ENCODE assay signal across 23 cellular contexts in genomic region chr11:79227732-79228416, GRCh38.
A peak's percentile ranks its signal among the peaks of the same experiment; 100 is the strongest.
DNase-seq lines count a peak whose midpoint lies in the region; ATAC-seq, FAIRE-seq and TF ChIP-seq lines count a peak whose summit lies in the region.
"Had no signal": no experiment of that assay in that cellular context is flagged by ENCODE, and none has a peak within 500 bp of the region (broad histone marks: within the 10 kb centered on the region; RNA-seq: fewer than 3 reads in every experiment).

No MANE protein-coding gene starts in this region.

- H3K4me1 Mint-ChIP-seq in H9 = peaks cover 16 to 23% of the 10 kb centered on the region in 2 experiments
- H3K4me1 Mint-ChIP-seq in activated CD8-positive, alpha-beta memory T cell treated with anti-CD3 and anti-CD28 coated beads, Interleukin-2, amount 10 ng/mL, durations not matched to agents 7 days and 5 days = no peaks in the 10 kb centered on the region
- H3K4me1 Mint-ChIP-seq: activated CD4-positive, alpha-beta T cell treated with anti-CD3 and anti-CD28 coated beads, Interleukin-2, amount 10 ng/mL, durations not matched to agents 24 days and 14 days; CD14-positive monocyte; naive thymus-derived CD4-positive, alpha-beta T cell had no signal

- no peak overlapping the region for H3K4me3 Mint-ChIP-seq in H9
- H3K4me3 Mint-ChIP-seq in activated CD8-positive, alpha-beta memory T cell treated with anti-CD3 and anti-CD28 coated beads, Interleukin-2, amount 10 ng/mL, durations not matched to agents 7 days and 5 days = no peak overlapping the region
- H3K4me3 Mint-ChIP-seq: activated CD4-positive, alpha-beta T cell treated with anti-CD3 and anti-CD28 coated beads, Interleukin-2, amount 10 ng/mL, durations not matched to agents 24 days and 14 days; activated naive CD8-positive, alpha-beta T cell; CD14-positive monocyte; naive thymus-derived CD4-positive, alpha-beta T cell had no signal

- no peak for TF ChIP-seq EP300 in A549 (IDR thresholded peaks at IDR 0.05)
- no peak for TF ChIP-seq EP300 in esophagus muscularis mucosa (IDR thresholded peaks at IDR 0.05)

- H2BK15ac ChIP-seq in H9 (ENCODE audit: low read depth, low read length) (no peak overlapping the region), mesendoderm (replicated peaks; ENCODE audit: low read depth) (no peak overlapping the region)

- H4K8ac ChIP-seq in H9 (replicated peaks; ENCODE audit: insufficient read length, low read depth, low read length) (no peak overlapping the region), mesendoderm (ENCODE audit: low read depth, low read length) (no peak overlapping the region)

- H3K27ac Mint-ChIP-seq in H9 = peak overlapping the region in 1 of 3 experiments; percentile 19; a peak in 1 of 7 replicates
- H3K27ac Mint-ChIP-seq in activated CD8-positive, alpha-beta memory T cell treated with anti-CD3 and anti-CD28 coated beads, Interleukin-2, amount 10 ng/mL, durations not matched to agents 7 days and 5 days = no peak overlapping the region
- H3K27ac Mint-ChIP-seq: activated CD4-positive, alpha-beta T cell treated with anti-CD3 and anti-CD28 coated beads, Interleukin-2, amount 10 ng/mL, durations not matched to agents 24 days and 14 days; activated naive CD8-positive, alpha-beta T cell; activated T-helper 2 cell treated with anti-CD3 and anti-CD28 coated beads, Interferon-gamma antibody, Interleukin-2, Interleukin-4, amounts not matched to agents 10 μg/mL and 5 μg/mL and 100 μg/mL, durations not matched to agents 14 hours and 24 hours and 36 hours; CD14-positive monocyte; naive thymus-derived CD4-positive, alpha-beta T cell had no signal

- H3K36me3 ChIP-seq in mesendoderm (ENCODE audit: control insufficient read depth, insufficient read depth, low read length) (no peaks in the 10 kb centered on the region), esophagus muscularis mucosa (no peaks in the 10 kb centered on the region)
- H3K36me3 ChIP-seq: ovary, sigmoid colon, upper lobe of right lung had no signal

- H3T11ph ChIP-seq in H9 (ENCODE audit: low read length) = no peak overlapping the region

- no peak overlapping the region for H4K5ac ChIP-seq in H9 (ENCODE audit: insufficient read length, low read depth, low read length)
- H4K5ac ChIP-seq in mesendoderm (ENCODE audit: low read length) = no peak overlapping the region

- no peak overlapping the region for H3K4me3 ChIP-seq in A549
- no peak overlapping the region for H3K4me3 ChIP-seq in astrocyte of the spinal cord (ENCODE audit: low read depth, low read length)
- H3K4me3 ChIP-seq in mesendoderm (ENCODE audit: low read length) = no peak overlapping the region
- H3K4me3 ChIP-seq in esophagus muscularis mucosa = no peak overlapping the region
- H3K4me3 ChIP-seq: ovary, sigmoid colon, upper lobe of right lung had no signal

- FAIRE-seq in A549 (lab: Jason Lieb, UNC) = no peak
- FAIRE-seq: astrocyte had no signal

- no peak overlapping the region for H3K4ac ChIP-seq in H9 (ENCODE audit: low read depth, low read length)
- H3K4ac ChIP-seq in mesendoderm (ENCODE audit: low read depth, low read length) = no peak overlapping the region

- intact Hi-C loops in esophagus muscularis mucosa (cut with DNase I) = no loop called here

- H2AK5ac ChIP-seq in H9 (ENCODE audit: insufficient read length, low read length) (no peak overlapping the region), mesendoderm (ENCODE audit: low read length) (peak overlapping the region; percentile 67)

- ATAC-seq in A549 (no peak), left lobe of liver (no peak), GM21515 (IDR thresholded peaks at IDR 0.05; ENCODE audit: unreplicated experiment) (no peak)
- no peak for ATAC-seq in activated CD8-positive, alpha-beta memory T cell treated with anti-CD3 and anti-CD28 coated beads, Interleukin-2, amount 10 ng/mL, durations not matched to agents 7 days and 5 days
- ATAC-seq: naive thymus-derived CD4-positive, alpha-beta T cell; upper lobe of right lung had no signal

- H2BK5ac ChIP-seq in H9 (ENCODE audit: insufficient read length, low read length) (no peak overlapping the region), mesendoderm (ENCODE audit: low read length) (no peak overlapping the region)

- DNase-seq in A549 (ENCODE audit: low read depth in 1 of 2, low spot score in 1 of 2) = no peak
- DNase-seq in H9 = no peak
- no peak for DNase-seq in astrocyte of the spinal cord (ENCODE audit: low read depth, low spot score)
- peak; percentile 82 for DNase-seq in mesendoderm
- DNase-seq in left lobe of liver (ENCODE audit: low spot score) = no peak
- no peak for DNase-seq in activated CD8-positive, alpha-beta memory T cell treated with anti-CD3 and anti-CD28 coated beads, Interleukin-2, amount 10 ng/mL, durations not matched to agents 7 days and 5 days
- no peak for DNase-seq in esophagus muscularis mucosa (ENCODE audit: extremely low spot score)
- DNase-seq: activated CD4-positive, alpha-beta T cell treated with anti-CD3 and anti-CD28 coated beads, Interleukin-2, amount 10 ng/mL, durations not matched to agents 24 days and 14 days; DMS 273 treated with DMSO at 0.1 percent for 48 hours; GDM1; H7; naive thymus-derived CD4-positive, alpha-beta T cell; NCI-H1930; ovary; sigmoid colon; stimulated activated CD8-positive, alpha-beta memory T cell treated with anti-CD3 and anti-CD28 coated beads, Interleukin-4, amount 100 ng/mL, for 48 hours; upper lobe of right lung had no signal

- H3K9me3 ChIP-seq in A549 = no peaks in the 10 kb centered on the region
- no peaks in the 10 kb centered on the region for H3K9me3 ChIP-seq in H9 (ENCODE audit: control insufficient read depth, low read depth, low read length)
- H3K9me3 ChIP-seq in esophagus muscularis mucosa = no peaks in the 10 kb centered on the region
- H3K9me3 ChIP-seq: ovary, sigmoid colon, upper lobe of right lung had no signal

- no peaks in the 10 kb centered on the region; the same call in 1 of the 2 replicates for H3K27me3 Mint-ChIP-seq in H9 (ENCODE audit: low read depth)
- no peaks in the 10 kb centered on the region for H3K27me3 Mint-ChIP-seq in activated CD8-positive, alpha-beta memory T cell treated with anti-CD3 and anti-CD28 coated beads, Interleukin-2, amount 10 ng/mL, durations not matched to agents 7 days and 5 days
- H3K27me3 Mint-ChIP-seq: activated CD4-positive, alpha-beta T cell treated with anti-CD3 and anti-CD28 coated beads, Interleukin-2, amount 10 ng/mL, durations not matched to agents 24 days and 14 days; activated naive CD8-positive, alpha-beta T cell had no signal

- H3K14ac ChIP-seq in H9 (ENCODE audit: insufficient read depth, low read length) = no peak overlapping the region

- in situ Hi-C loops in astrocyte of the spinal cord (cut with HindIII; ENCODE audit: low sequenced_read_pairs) = no loop called here

- no peaks in the 10 kb centered on the region for H3K23me2 ChIP-seq in H9 (ENCODE audit: insufficient read length, low read depth, low read length, poor library complexity, severe bottlenecking)

- H2AFZ ChIP-seq in H9 (ENCODE audit: low read length) = no peak overlapping the region

- no peak overlapping the region for H4K91ac ChIP-seq in H9 (ENCODE audit: insufficient read length, low read depth, low read length)

- no peaks in the 10 kb centered on the region for H3K79me1 ChIP-seq in H9 (ENCODE audit: insufficient read depth, low read depth, low read length, poor library complexity, severe bottlenecking)
- peaks cover 1% of the 10 kb centered on the region for H3K79me1 ChIP-seq in mesendoderm (ENCODE audit: low read length)

- H3K27me3 ChIP-seq in H9 (ENCODE audit: insufficient read depth, low read length) (no peaks in the 10 kb centered on the region), mesendoderm (ENCODE audit: insufficient read depth, low read length, poor library complexity) (no peaks in the 10 kb centered on the region), esophagus muscularis mucosa (no peaks in the 10 kb centered on the region)
- H3K27me3 ChIP-seq: ovary, sigmoid colon, upper lobe of right lung had no signal

- 0 out of 5 replicates have a peak, but pooled peaks of 1 of the 2 experiments have one; percentile 13 for TF ChIP-seq RAD21 in A549 (conservative IDR thresholded peaks at IDR 0.05 in 1 of 2, IDR thresholded peaks at IDR 0.05 in 1 of 2)

- H3K56ac ChIP-seq in H9 (ENCODE audit: insufficient read length, low read depth, low read length) (no peak overlapping the region), mesendoderm (ENCODE audit: low read length) (peak overlapping the region; percentile 58)

- H3K27ac ChIP-seq in A549 (no peak overlapping the region), H9 (ENCODE audit: insufficient read length, low read depth, low read length) (no peak overlapping the region), mesendoderm (ENCODE audit: low read depth, low read length) (peak overlapping the region; percentile 0), esophagus muscularis mucosa (replicated peaks in 1 of 4) (no peak overlapping the region)
- H3K27ac ChIP-seq: KMS-11, sigmoid colon, upper lobe of right lung had no signal

- no peak overlapping the region for H3K18ac ChIP-seq in H9 (ENCODE audit: insufficient read length, low read depth, low read length)
- no peak overlapping the region for H3K18ac ChIP-seq in mesendoderm (ENCODE audit: low read length)

- H3K4me1 ChIP-seq in A549 (no peaks in the 10 kb centered on the region), H9 (ENCODE audit: insufficient read depth, low read length) (peaks cover 2% of the 10 kb centered on the region; the same call in 1 of the 2 replicates), mesendoderm (ENCODE audit: control insufficient read depth, low read depth, low read length) (peaks cover 15% of the 10 kb centered on the region), esophagus muscularis mucosa (no peaks in the 10 kb centered on the region)
- H3K4me1 ChIP-seq: sigmoid colon, upper lobe of right lung had no signal

- TF ChIP-seq CTCF in A549 (IDR thresholded peaks at IDR 0.05) (no peak), H9 (conservative IDR thresholded peaks at IDR 0.05) (peak; percentile 35; the same call in 2 of the 3 replicates), astrocyte of the spinal cord (IDR thresholded peaks at IDR 0.05; ENCODE audit: low read depth, low read length) (peak; percentile 19), esophagus muscularis mucosa (IDR thresholded peaks at IDR 0.05) (no peak)

- H3K4me2 ChIP-seq in A549 (no peak overlapping the region), H9 (ENCODE audit: insufficient read depth, insufficient read length, low read length) (no peak overlapping the region), mesendoderm (ENCODE audit: low read length) (no peak overlapping the region)
- H3K4me2 ChIP-seq: KMS-11 had no signal

- no peak overlapping the region for H2BK20ac ChIP-seq in H9 (ENCODE audit: low read depth, low read length, poor library complexity, severe bottlenecking)

- 20% methylated on average over 4 of the region's 4 CpGs for WGBS in A549 (ENCODE audit: missing lambda C conversion rate)
- no CpG with 5 or more reads among the region's 4 CpGs for WGBS in H9 (ENCODE audit: extremely low coverage, insufficient read length, low lambda C conversion rate)
- WGBS in mesendoderm (ENCODE audit: extremely low coverage, insufficient coverage, low lambda C conversion rate) = no CpG with 5 or more reads among the region's 4 CpGs
- 64% methylated on average over 4 of the region's 4 CpGs for WGBS in esophagus muscularis mucosa

- H3K9ac ChIP-seq in H9 (ENCODE audit: extremely low read depth, insufficient read length, low read length) (no peak overlapping the region), mesendoderm (ENCODE audit: low read length) (peak overlapping the region; percentile 11)
- H3K9ac ChIP-seq: KMS-11 had no signal

- CTCF ChIA-PET in A549 (lab: Yijun Ruan, JAX) = no interaction called here
- CTCF ChIA-PET in activated CD8-positive, alpha-beta memory T cell treated with anti-CD3 and anti-CD28 coated beads, Interleukin-2, amount 10 ng/mL, durations not matched to agents 7 days and 5 days (lab: Charles Lee) = no interaction called here

- H4K20me1 ChIP-seq in H9 (ENCODE audit: control insufficient read depth, insufficient read depth, insufficient read length) = no peaks in the 10 kb centered on the region

- TF ChIP-seq POLR2A in A549 (IDR thresholded peaks at IDR 0.05; ENCODE audit: low read length) (no peak), esophagus muscularis mucosa (IDR thresholded peaks at IDR 0.05; ENCODE audit: low read depth) (no peak)

- H3K9me3 Mint-ChIP-seq in H9 = no peaks in the 10 kb centered on the region; a peak in 2 of 5 replicates
- H3K9me3 Mint-ChIP-seq in activated CD8-positive, alpha-beta memory T cell treated with anti-CD3 and anti-CD28 coated beads, Interleukin-2, amount 10 ng/mL, durations not matched to agents 7 days and 5 days (ENCODE audit: low read depth) = no peaks in the 10 kb centered on the region
- H3K9me3 Mint-ChIP-seq: activated CD4-positive, alpha-beta T cell treated with anti-CD3 and anti-CD28 coated beads, Interleukin-2, amount 10 ng/mL, durations not matched to agents 24 days and 14 days; activated T-helper 2 cell treated with anti-CD3 and anti-CD28 coated beads, Interferon-gamma antibody, Interleukin-2, Interleukin-4, amounts not matched to agents 10 μg/mL and 5 μg/mL and 100 μg/mL, durations not matched to agents 14 hours and 24 hours and 36 hours had no signal

- H2BK12ac ChIP-seq in H9 (ENCODE audit: insufficient read length, low read depth, low read length) = no peak overlapping the region

- H3K23ac ChIP-seq in H9 (ENCODE audit: insufficient read length, low read depth, low read length) (no peak overlapping the region), mesendoderm (ENCODE audit: low read length) (no peak overlapping the region)

- H2BK120ac ChIP-seq in H9 (ENCODE audit: low read depth, low read length, poor library complexity, severe bottlenecking) (no peak overlapping the region), mesendoderm (ENCODE audit: low read depth, low read length) (no peak overlapping the region)

- H3K79me2 ChIP-seq in H9 (ENCODE audit: insufficient read depth, low read length) (no peaks in the 10 kb centered on the region), mesendoderm (ENCODE audit: control insufficient read depth, insufficient read depth, low read length) (no peaks in the 10 kb centered on the region)

- no peaks in the 10 kb centered on the region; a peak in 1 of 7 replicates for H3K36me3 Mint-ChIP-seq in H9 (ENCODE audit: insufficient read depth in 1 of 3, low read depth in 3 of 3)
- no peaks in the 10 kb centered on the region for H3K36me3 Mint-ChIP-seq in activated CD8-positive, alpha-beta memory T cell treated with anti-CD3 and anti-CD28 coated beads, Interleukin-2, amount 10 ng/mL, durations not matched to agents 7 days and 5 days
- H3K36me3 Mint-ChIP-seq: activated naive CD8-positive, alpha-beta T cell; CD14-positive monocyte; naive thymus-derived CD4-positive, alpha-beta T cell had no signal

- POLR2A ChIA-PET in A549 (lab: Yijun Ruan, JAX) = no interaction called here

Comparison
In these comparisons a context has a peak if more than half of its experiments do, and no peak if none do; other contexts are left out.
1. CTCF ChIP-seq: peak in H9 (single experiment) and astrocyte of the spinal cord (single experiment); none in A549 (single experiment) and esophagus muscularis mucosa (0 of 3).